Comparison of ENCODE assay signal across 1 cellular context in genomic region chr17:17790673-17791464, GRCh38.
TF ChIP-seq lines count a peak whose summit lies in the region.

No MANE protein-coding gene starts in this region.

TF ChIP-seq in GM23338, 12 proteins besides CTCF, POLR2A, EP300 and RAD21 (continued from another document):
- TF ChIP-seq ETS1 (IDR thresholded peaks at IDR 0.05): no peak
- no peak for TF ChIP-seq JUNB (IDR thresholded peaks at IDR 0.05; ENCODE audit: unreplicated experiment)
- no peak for TF ChIP-seq CREB1 (CRISPR knock-in tag; IDR thresholded peaks at IDR 0.05; ENCODE audit: low read depth)
- no peak for TF ChIP-seq EZH2phosphoT487 (IDR thresholded peaks at IDR 0.05; ENCODE audit: unreplicated experiment)
- TF ChIP-seq NANOG (IDR thresholded peaks at IDR 0.05; ENCODE audit: borderline replicate concordance): no peak
- no peak for TF ChIP-seq STAT1 (IDR thresholded peaks at IDR 0.05; ENCODE audit: unreplicated experiment)
- no peak for TF ChIP-seq REST (IDR thresholded peaks at IDR 0.05; ENCODE audit: unreplicated experiment)
- no peak for TF ChIP-seq POLR2AphosphoS5 (IDR thresholded peaks at IDR 0.05; ENCODE audit: low read depth)
- TF ChIP-seq EZH2 (IDR thresholded peaks at IDR 0.05; ENCODE audit: low read depth, unreplicated experiment): no peak
